8 cellular contexts compared by ENCODE assay signal in the genomic region with DNA sequence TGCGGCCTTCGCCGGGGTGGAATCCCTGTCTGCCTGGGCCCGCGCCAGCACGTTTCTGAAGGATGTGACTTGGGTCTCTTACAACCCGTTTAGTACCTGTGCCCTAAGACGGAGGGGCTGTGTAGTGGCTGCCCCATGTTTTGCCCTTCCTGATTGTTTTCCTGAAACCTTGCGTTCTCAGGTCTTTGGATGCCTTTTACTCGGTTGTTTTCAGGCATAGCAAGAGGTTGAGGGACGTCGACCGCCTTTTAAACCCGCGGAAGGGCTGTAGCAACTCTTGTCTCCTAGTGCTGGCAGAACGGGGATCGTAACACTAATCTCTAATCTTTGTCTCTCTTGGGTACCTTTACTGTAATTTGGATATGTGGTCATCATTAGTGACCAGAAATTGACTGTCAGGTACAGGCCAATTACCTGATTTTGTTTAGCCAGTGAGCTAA. TPM values are rescaled to one million over a fixed set of nuclear protein-coding genes. Genes with fewer than 3 reads are reported as not detected.
DNase-seq lines count a peak whose midpoint lies in the region; ATAC-seq and TF ChIP-seq lines count a peak whose summit lies in the region.

No MANE protein-coding gene starts in this region.

- no peak for TF ChIP-seq POLR2A in stomach (IDR thresholded peaks at IDR 0.05)

- ATAC-seq in HG02885 (IDR thresholded peaks at IDR 0.05; ENCODE audit: poor library complexity, unreplicated experiment), result no peak
- no peak for ATAC-seq in HG02798 (IDR thresholded peaks at IDR 0.05; ENCODE audit: poor library complexity, unreplicated experiment)

- H3K27me3 ChIP-seq in iPS DF 6.9 (ENCODE audit: control insufficient read depth, insufficient read depth, low read length) (no peaks in the 10 kb centered on the region; the same call in 1 of the 2 replicates), stomach (no peaks in the 10 kb centered on the region)

- intact Hi-C loops in stomach (cut with DNase I; ENCODE audit: low total_unique reads), result no loop called here

- H3K36me3 Mint-ChIP-seq in activated CD4-positive, alpha-beta T cell treated with anti-CD3 and anti-CD28 coated beads, Interleukin-2, amount 10 ng/mL, durations not matched to agents 7 days and 5 days (ENCODE audit: low read depth), result peaks cover 12% of the 10 kb centered on the region
- peaks cover 38% of the 10 kb centered on the region for H3K36me3 Mint-ChIP-seq in activated T-cell treated with anti-CD3 and anti-CD28 coated beads, Interleukin-2, amount 50 U/mL, for 24 hours (ENCODE audit: low read depth)

- H3K4me1 ChIP-seq in iPS DF 6.9 (ENCODE audit: control insufficient read depth, insufficient read depth, low read length) (peaks cover 5% of the 10 kb centered on the region; the same call in 1 of the 2 replicates), stomach (peaks cover 12 to 35% (median 26%) of the 10 kb centered on the region in 4 donors)

- no peak for DNase-seq in activated CD4-positive, alpha-beta T cell treated with anti-CD3 and anti-CD28 coated beads, Interleukin-2, amount 10 ng/mL, durations not matched to agents 7 days and 5 days
- no peak for DNase-seq in activated CD4-positive, alpha-beta T cell treated with anti-CD3 and anti-CD28 coated beads for 48 hours
- no peak for DNase-seq in activated T-cell treated with anti-CD3 and anti-CD28 coated beads, Interleukin-2, amount 50 U/mL, for 24 hours
- DNase-seq in iPS DF 6.9 (ENCODE audit: low read depth, low spot score) (no peak), stomach (no peak), retina (no peak)

- CTCF ChIA-PET in activated CD4-positive, alpha-beta T cell treated with anti-CD3 and anti-CD28 coated beads, Interleukin-2, amount 10 ng/mL, durations not matched to agents 7 days and 5 days (lab: Charles Lee), result no interaction called here

- H3K27ac Mint-ChIP-seq in activated CD4-positive, alpha-beta T cell treated with anti-CD3 and anti-CD28 coated beads, Interleukin-2, amount 10 ng/mL, durations not matched to agents 7 days and 5 days, result peak overlapping the region; percentile 95
- H3K27ac Mint-ChIP-seq in activated T-cell treated with anti-CD3 and anti-CD28 coated beads, Interleukin-2, amount 50 U/mL, for 24 hours, result peak overlapping the region; percentile 98

- H3K9me3 ChIP-seq in iPS DF 6.9 (ENCODE audit: control insufficient read depth, insufficient read depth, low read length), result no peaks in the 10 kb centered on the region
- H3K9me3 ChIP-seq in stomach, result no peaks in the 10 kb centered on the region

- no peaks in the 10 kb centered on the region for H3K27me3 Mint-ChIP-seq in activated CD4-positive, alpha-beta T cell treated with anti-CD3 and anti-CD28 coated beads, Interleukin-2, amount 10 ng/mL, durations not matched to agents 7 days and 5 days
- no peaks in the 10 kb centered on the region for H3K27me3 Mint-ChIP-seq in activated T-cell treated with anti-CD3 and anti-CD28 coated beads, Interleukin-2, amount 50 U/mL, for 24 hours

- peaks cover 30% of the 10 kb centered on the region for H3K4me1 Mint-ChIP-seq in activated CD4-positive, alpha-beta T cell treated with anti-CD3 and anti-CD28 coated beads, Interleukin-2, amount 10 ng/mL, durations not matched to agents 7 days and 5 days
- peaks cover 25% of the 10 kb centered on the region for H3K4me1 Mint-ChIP-seq in activated T-cell treated with anti-CD3 and anti-CD28 coated beads, Interleukin-2, amount 50 U/mL, for 24 hours (ENCODE audit: low read depth)

- no peaks in the 10 kb centered on the region for H3K36me3 ChIP-seq in iPS DF 6.9 (ENCODE audit: control insufficient read depth, insufficient read depth, low read length)
- no peaks in the 10 kb centered on the region for H3K36me3 ChIP-seq in stomach

- no peak for TF ChIP-seq CTCF in stomach (IDR thresholded peaks at IDR 0.05)

- H3K27ac ChIP-seq in iPS DF 6.9 (ENCODE audit: low read length) (no peak overlapping the region), stomach (peak overlapping the region; percentile 93 to 97 (median 94))

- POLR2A ChIA-PET in activated CD4-positive, alpha-beta T cell treated with anti-CD3 and anti-CD28 coated beads, Interleukin-2, amount 10 ng/mL, durations not matched to agents 7 days and 5 days (lab: Charles Lee), result no interaction called here

- peak overlapping the region; percentile 47; the same call in 1 of the 2 replicates for H3K4me3 ChIP-seq in iPS DF 6.9 (ENCODE audit: low read length)
- H3K4me3 ChIP-seq in stomach, result peak overlapping the region; percentile 66 to 98 (median 87)

- no peak for TF ChIP-seq EP300 in stomach (IDR thresholded peaks at IDR 0.05)

- WGBS in iPS DF 6.9 (ENCODE audit: insufficient coverage, insufficient read length), result no CpG with 5 or more reads among the region's 17 CpGs
- WGBS in stomach, 5 donors, result 32 to 42% (median 37%) methylated on average over 16 to 17 of the region's 17 CpGs

- H3K4me3 Mint-ChIP-seq in activated CD4-positive, alpha-beta T cell treated with anti-CD3 and anti-CD28 coated beads, Interleukin-2, amount 10 ng/mL, durations not matched to agents 7 days and 5 days, result peak overlapping the region; percentile 87
- H3K4me3 Mint-ChIP-seq in activated T-cell treated with anti-CD3 and anti-CD28 coated beads, Interleukin-2, amount 50 U/mL, for 24 hours, result peak overlapping the region; percentile 87

- peaks cover 23% of the 10 kb centered on the region for H3K9me3 Mint-ChIP-seq in activated CD4-positive, alpha-beta T cell treated with anti-CD3 and anti-CD28 coated beads, Interleukin-2, amount 10 ng/mL, durations not matched to agents 7 days and 5 days
- peaks cover 2% of the 10 kb centered on the region for H3K9me3 Mint-ChIP-seq in activated T-cell treated with anti-CD3 and anti-CD28 coated beads, Interleukin-2, amount 50 U/mL, for 24 hours

RNA-seq across cellular contexts. Expression of gene NANP, which starts 0.7 kb away (rescaled TPM):
- 1 to 10 TPM; 4.7 to 5.8 TPM for total RNA-seq in activated CD4-positive, alpha-beta T cell treated with anti-CD3 and anti-CD28 coated beads, Interleukin-2, amount 10 ng/mL, durations not matched to agents 7 days and 5 days
- 1 to 10 TPM in 3 of 5 donors, under 1 TPM in 2; under 0.01 to 5.7 (median 1.2) TPM for total RNA-seq in stomach
- 1 to 10 TPM; 1.5 to 2.8 (median 2.7) TPM for polyA plus RNA-seq in stomach

RNA-seq across cellular contexts. Expression of gene NINL, which starts 39.2 kb away (rescaled TPM):
- 1 to 10 TPM; 2.3 to 3.7 TPM for total RNA-seq in activated CD4-positive, alpha-beta T cell treated with anti-CD3 and anti-CD28 coated beads, Interleukin-2, amount 10 ng/mL, durations not matched to agents 7 days and 5 days
- total RNA-seq in stomach, result 10 to 100 TPM in 4 of 5 donors, 1 to 10 TPM in 1; 3.1 to 34.8 (median 22.0) TPM
- polyA plus RNA-seq in stomach, result 10 to 100 TPM in 1 of 3 donors, 1 to 10 TPM in 2; 6.4 to 10.1 (median 7.8) TPM
